Comparison of ENCODE assay signal across 9 cellular contexts in genomic region chr4:184503869-184504300, GRCh38. TPM values are rescaled to one million over a fixed set of nuclear protein-coding genes. Genes with fewer than 3 reads are reported as not detected.
DNase-seq lines count a peak whose midpoint lies in the region; ATAC-seq and TF ChIP-seq lines count a peak whose summit lies in the region.
"Had no signal": no experiment of that assay in that cellular context is flagged by ENCODE, and none has a peak within 500 bp of the region (broad histone marks: within the 10 kb centered on the region; RNA-seq: fewer than 3 reads in every experiment).

No MANE protein-coding gene starts in this region.

- peak overlapping the region; percentile 80 to 92 (median 85) for H3K4me2 ChIP-seq in BLaER1 treated with 17β-estradiol and CSF1 and Interleukin-3, amounts not matched to agents 10 nM and 100 nM

- CTCF ChIA-PET in activated CD4-positive, alpha-beta memory T cell treated with anti-CD3 and anti-CD28 coated beads, Interleukin-2, amount 10 ng/mL, durations not matched to agents 7 days and 5 days (lab: Charles Lee): interaction anchor here (1.5 to 3.8 kb wide), 2 partner anchors 11 to 22 kb away, joined by 3 to 40 read pairs; no protein-coding TSS in a partner anchor
- CTCF ChIA-PET in Caco-2 (lab: Charles Lee): no interaction called here

- peaks cover 15% of the 10 kb centered on the region for H3K4me1 Mint-ChIP-seq in HFFc6 (ENCODE audit: low read depth)
- H3K4me1 Mint-ChIP-seq in activated CD4-positive, alpha-beta memory T cell treated with anti-CD3 and anti-CD28 coated beads, Interleukin-2, amount 10 ng/mL, durations not matched to agents 7 days and 5 days: peaks cover 37% of the 10 kb centered on the region
- no peaks in the 10 kb centered on the region for H3K4me1 Mint-ChIP-seq in Caco-2 (ENCODE audit: low read depth, unreplicated experiment)

- peak overlapping the region in 9 of 11 experiments; percentile 14 to 60 (median 48); a peak in 15 of 22 replicates for H3K9ac ChIP-seq in BLaER1 treated with 17β-estradiol and CSF1 and Interleukin-3, amounts not matched to agents 10 nM and 100 nM

- no peak for TF ChIP-seq CTCF in HFFc6 (IDR thresholded peaks at IDR 0.05)
- TF ChIP-seq CTCF in Caco-2 (IDR thresholded peaks at IDR 0.05; ENCODE audit: insufficient read depth in 1 of 2, low read depth in 1 of 2, low read length in 1 of 2, severe bottlenecking in 1 of 2, unreplicated experiment in 1 of 2): no peak

- peaks cover 31 to 51% (median 41%) of the 10 kb centered on the region in 10 experiments for H3K4me1 ChIP-seq in BLaER1 treated with 17β-estradiol and CSF1 and Interleukin-3, amounts not matched to agents 10 nM and 100 nM
- no peaks in the 10 kb centered on the region for H3K4me1 ChIP-seq in Caco-2

- H3K27ac ChIP-seq in BLaER1 treated with 17β-estradiol and CSF1 and Interleukin-3, amounts not matched to agents 10 nM and 100 nM: peak overlapping the region in 10 of 11 experiments; percentile 11 to 81 (median 67); a peak in 18 of 22 replicates

- H3K27ac Mint-ChIP-seq in HFFc6 (peak overlapping the region; percentile 64), Caco-2 (ENCODE audit: unreplicated experiment) (no peak overlapping the region)
- peak overlapping the region; percentile 79 for H3K27ac Mint-ChIP-seq in activated CD4-positive, alpha-beta memory T cell treated with anti-CD3 and anti-CD28 coated beads, Interleukin-2, amount 10 ng/mL, durations not matched to agents 7 days and 5 days

- H3K9me3 Mint-ChIP-seq in HFFc6 (no peaks in the 10 kb centered on the region), Caco-2 (ENCODE audit: unreplicated experiment) (no peaks in the 10 kb centered on the region)
- peaks cover 3% of the 10 kb centered on the region for H3K9me3 Mint-ChIP-seq in activated CD4-positive, alpha-beta memory T cell treated with anti-CD3 and anti-CD28 coated beads, Interleukin-2, amount 10 ng/mL, durations not matched to agents 7 days and 5 days

- peak overlapping the region in 3 of 10 experiments; percentile 14 to 39 (median 33); a peak in 2 of 20 replicates for H3K4me3 ChIP-seq in BLaER1 treated with 17β-estradiol and CSF1 and Interleukin-3, amounts not matched to agents 10 nM and 100 nM
- no peak overlapping the region for H3K4me3 ChIP-seq in Caco-2 (ENCODE audit: low read depth, low read length)

- no peaks in the 10 kb centered on the region for H3K27me3 ChIP-seq in BLaER1 treated with 17β-estradiol and CSF1 and Interleukin-3, amounts not matched to agents 10 nM and 100 nM
- H3K27me3 ChIP-seq in Caco-2 (replicated peaks; ENCODE audit: control insufficient read depth, insufficient read depth, low read length): no peaks in the 10 kb centered on the region

- peaks cover 4% of the 10 kb centered on the region for H3K27me3 Mint-ChIP-seq in HFFc6 (ENCODE audit: insufficient read depth)
- no peaks in the 10 kb centered on the region for H3K27me3 Mint-ChIP-seq in activated CD4-positive, alpha-beta memory T cell treated with anti-CD3 and anti-CD28 coated beads, Interleukin-2, amount 10 ng/mL, durations not matched to agents 7 days and 5 days
- no peaks in the 10 kb centered on the region for H3K27me3 Mint-ChIP-seq in Caco-2 (ENCODE audit: insufficient read depth, unreplicated experiment)

- H3K36me3 Mint-ChIP-seq in HFFc6 (ENCODE audit: low read depth) (no peaks in the 10 kb centered on the region), Caco-2 (ENCODE audit: insufficient read depth, unreplicated experiment) (no peaks in the 10 kb centered on the region)
- peaks cover 4% of the 10 kb centered on the region for H3K36me3 Mint-ChIP-seq in activated CD4-positive, alpha-beta memory T cell treated with anti-CD3 and anti-CD28 coated beads, Interleukin-2, amount 10 ng/mL, durations not matched to agents 7 days and 5 days (ENCODE audit: low read depth)

- peak; percentile 44 for DNase-seq in HFFc6
- peak; percentile 38 for DNase-seq in activated CD4-positive, alpha-beta memory T cell treated with anti-CD3 and anti-CD28 coated beads, Interleukin-2, amount 10 ng/mL, durations not matched to agents 7 days and 5 days
- peak; percentile 24 for DNase-seq in iris pigment epithelial cell (ENCODE audit: low read depth)
- no peak for DNase-seq in NCI-H446 treated with DMSO at 0.1 percent for 48 hours (lab: John Stamatoyannopoulos, UW)
- no peak for DNase-seq in islet precursor cell
- no peak for DNase-seq in Caco-2
- DNase-seq: NK-92 treated with Interleukin-12 subunit alpha and Interleukin-12 subunit beta, amount 100 ng/mL, for 24 hours had no signal

- H3K4me3 Mint-ChIP-seq in HFFc6 (no peak overlapping the region), Caco-2 (ENCODE audit: unreplicated experiment) (no peak overlapping the region)
- peak overlapping the region; percentile 18 for H3K4me3 Mint-ChIP-seq in activated CD4-positive, alpha-beta memory T cell treated with anti-CD3 and anti-CD28 coated beads, Interleukin-2, amount 10 ng/mL, durations not matched to agents 7 days and 5 days

- no peaks in the 10 kb centered on the region for H4K20me1 ChIP-seq in BLaER1 treated with 17β-estradiol and CSF1 and Interleukin-3, amounts not matched to agents 10 nM and 100 nM

- peaks cover 0 to 13% (median 6%) of the 10 kb centered on the region in 11 experiments; a peak in 12 of 22 replicates for H3K9me3 ChIP-seq in BLaER1 treated with 17β-estradiol and CSF1 and Interleukin-3, amounts not matched to agents 10 nM and 100 nM (replicated peaks in 1 of 11)
- no peaks in the 10 kb centered on the region for H3K9me3 ChIP-seq in Caco-2

- POLR2A ChIA-PET in activated CD4-positive, alpha-beta memory T cell treated with anti-CD3 and anti-CD28 coated beads, Interleukin-2, amount 10 ng/mL, durations not matched to agents 7 days and 5 days (lab: Charles Lee): interaction anchor here (1.5 to 5.3 kb wide), 5 partner anchors 10 to 87 kb away, joined by 3 to 38 read pairs (median 13); partner anchors contain the start of gene IRF2
- POLR2A ChIA-PET in Caco-2 (lab: Charles Lee): no interaction called here

- intact Hi-C loops in Caco-2 (cut with micrococcal nuclease; ENCODE audit: unreplicated experiment): no loop called here

- no peaks in the 10 kb centered on the region for H3K36me3 ChIP-seq in BLaER1 treated with 17β-estradiol and CSF1 and Interleukin-3, amounts not matched to agents 10 nM and 100 nM
- H3K36me3 ChIP-seq in Caco-2 (ENCODE audit: control insufficient read depth, insufficient read depth, low read length): no peaks in the 10 kb centered on the region

- ATAC-seq in GM19328 (IDR thresholded peaks at IDR 0.05; ENCODE audit: unreplicated experiment): no peak

- no TSS peak for BruUV-seq in Caco-2 (replicated peaks; lab: Mats Ljungman, UMichigan)

RNA-seq across cellular contexts. Expression of gene IRF2, which starts 29.5 kb away (rescaled TPM):
- 10 to 100 TPM; 13.4 to 24.0 (median 19.7) TPM for total RNA-seq in HFFc6 (2021; fragmentation: NEBNext Ultra II Directional; extraction: Animal tissue kit (Norgen Biotek cat#: 25700))
- total RNA-seq in activated CD4-positive, alpha-beta memory T cell treated with anti-CD3 and anti-CD28 coated beads, Interleukin-2, amount 10 ng/mL, durations not matched to agents 7 days and 5 days: 10 to 100 TPM; 77.2 to 78.5 TPM
- total RNA-seq in Caco-2 (2022): 9.2 and 11.5 TPM in 2 replicates

Comparison
In these comparisons a context has a peak if more than half of its experiments do, and no peak if none do; other contexts are left out.
1. DNase-seq: peak in HFFc6 (single experiment), activated CD4-positive, alpha-beta memory T cell treated with anti-CD3 and anti-CD28 coated beads, Interleukin-2, amount 10 ng/mL, durations not matched to agents 7 days and 5 days (single experiment) and iris pigment epithelial cell (single experiment); none in NCI-H446 treated with DMSO at 0.1 percent for 48 hours (single experiment), islet precursor cell (single experiment) and Caco-2 (0 of 2).